In genomic region chr7:1502845-1503244, GRCh38 we compare ENCODE assay signal across 9 cellular contexts. TPM values are rescaled to one million over a fixed set of nuclear protein-coding genes. Genes with fewer than 3 reads are reported as not detected.
DNase-seq lines count a peak whose midpoint lies in the region; ATAC-seq, FAIRE-seq and TF ChIP-seq lines count a peak whose summit lies in the region.
"Had no signal": no experiment of that assay in that cellular context is flagged by ENCODE, and none has a peak within 500 bp of the region (broad histone marks: within the 10 kb centered on the region; RNA-seq: fewer than 3 reads in every experiment).

No MANE protein-coding gene starts in this region.

- H3K27me3 ChIP-seq in suprapubic skin = no peaks in the 10 kb centered on the region

- H3K9me3 ChIP-seq in kidney (ENCODE audit: control insufficient read depth in 1 of 2, low read length in 2 of 2) = no peaks in the 10 kb centered on the region
- H3K9me3 ChIP-seq in suprapubic skin = no peaks in the 10 kb centered on the region

- peaks cover 5 to 7% of the 10 kb centered on the region in 2 donors for H3K4me1 ChIP-seq in kidney (ENCODE audit: control insufficient read depth in 1 of 2, insufficient read depth in 1 of 2, low read depth in 1 of 2, low read length in 2 of 2)
- H3K4me1 ChIP-seq in suprapubic skin = peaks cover 31% of the 10 kb centered on the region

- H3K27me3 Mint-ChIP-seq in activated T-cell treated with anti-CD3 and anti-CD28 coated beads, Interleukin-2, amount 50 U/mL, for 72 hours (ENCODE audit: low read depth) = no peaks in the 10 kb centered on the region
- H3K27me3 Mint-ChIP-seq in activated naive CD8-positive, alpha-beta T cell = no peaks in the 10 kb centered on the region

- H3K36me3 ChIP-seq in kidney (ENCODE audit: control insufficient read depth in 1 of 2, insufficient read depth in 2 of 2, low read length in 2 of 2) (peaks cover 3 to 11% of the 10 kb centered on the region in 2 donors), suprapubic skin (peaks cover 41% of the 10 kb centered on the region)

- intact Hi-C loops in kidney (cut with DNase I) (no loop called here), head of caudate nucleus (cut with DNase I) (loop anchor here (10.0 kb wide), 1 partner anchor 62 kb away; no protein-coding TSS in a partner anchor)

- H3K9ac ChIP-seq in kidney (ENCODE audit: low read length in 2 of 2) = peak overlapping the region in 1 of 2 donors; percentile 73

- H3K4me3 Mint-ChIP-seq in activated T-cell treated with anti-CD3 and anti-CD28 coated beads, Interleukin-2, amount 50 U/mL, for 72 hours = peak overlapping the region; percentile 91 to 93
- H3K4me3 Mint-ChIP-seq in activated naive CD8-positive, alpha-beta T cell = peak overlapping the region; percentile 86

- no peak for ATAC-seq in activated T-cell treated with anti-CD3 and anti-CD28 coated beads, Interleukin-2, amount 50 U/mL, for 72 hours (replicated peaks in 1 of 2)

- no peak overlapping the region for H3K27ac ChIP-seq in kidney (ENCODE audit: low read depth in 2 of 2, low read length in 2 of 2)
- H3K27ac ChIP-seq in suprapubic skin = no peak overlapping the region

- H3K27ac Mint-ChIP-seq in activated T-cell treated with anti-CD3 and anti-CD28 coated beads, Interleukin-2, amount 50 U/mL, for 72 hours = peak overlapping the region; percentile 88
- H3K27ac Mint-ChIP-seq in activated naive CD8-positive, alpha-beta T cell = peak overlapping the region; percentile 83

- TF ChIP-seq EP300 in suprapubic skin (IDR thresholded peaks at IDR 0.05) = no peak

- TF ChIP-seq CTCF in kidney (IDR thresholded peaks at IDR 0.05; ENCODE audit: borderline replicate concordance, extremely low read depth, insufficient read depth) = no peak
- no peak for TF ChIP-seq CTCF in suprapubic skin (IDR thresholded peaks at IDR 0.05)

- peaks cover 4 to 11% of the 10 kb centered on the region in 2 donors for H3K36me3 Mint-ChIP-seq in activated T-cell treated with anti-CD3 and anti-CD28 coated beads, Interleukin-2, amount 50 U/mL, for 72 hours (ENCODE audit: insufficient read depth in 2 of 2)
- H3K36me3 Mint-ChIP-seq in activated naive CD8-positive, alpha-beta T cell = no peaks in the 10 kb centered on the region

- H3K4me1 Mint-ChIP-seq in activated T-cell treated with anti-CD3 and anti-CD28 coated beads, Interleukin-2, amount 50 U/mL, for 72 hours (ENCODE audit: low read depth) = peaks cover 53% of the 10 kb centered on the region
- H3K4me1 Mint-ChIP-seq in activated naive CD8-positive, alpha-beta T cell (ENCODE audit: low read depth) = peaks cover 34% of the 10 kb centered on the region

- DNase-seq in activated T-cell treated with anti-CD3 and anti-CD28 coated beads, Interleukin-2, amount 50 U/mL, for 72 hours = no peak
- DNase-seq in activated T-cell treated with anti-CD3 and anti-CD28 coated beads, Interleukin-2, amount 50 U/mL, for 48 hours = no peak
- DNase-seq in kidney (peak; percentile 75), suprapubic skin (ENCODE audit: low spot score in 2 of 2) (no peak), head of caudate nucleus (no peak), occipital lobe (lab: John Stamatoyannopoulos, UW) (no peak), RCC 7860 (ENCODE audit: low spot score) (no peak)
- DNase-seq: stimulated activated CD4-positive, alpha-beta T cell treated with anti-CD3 and anti-CD28 coated beads, Interleukin-15, amount 100 ng/mL, for 24 hours had no signal

- FAIRE-seq in kidney (lab: Jason Lieb, UNC) (no peak), RCC 7860 (lab: Jason Lieb, UNC) (no peak)

- H3K4me3 ChIP-seq in kidney (ENCODE audit: low read length in 2 of 2) = peak overlapping the region; percentile 80 to 90
- H3K4me3 ChIP-seq in suprapubic skin = peak overlapping the region; percentile 90

- WGBS in suprapubic skin = 83% methylated on average over 13 of the region's 20 CpGs

- H3K9me3 Mint-ChIP-seq in activated T-cell treated with anti-CD3 and anti-CD28 coated beads, Interleukin-2, amount 50 U/mL, for 72 hours = no peaks in the 10 kb centered on the region
- H3K9me3 Mint-ChIP-seq in activated naive CD8-positive, alpha-beta T cell (ENCODE audit: low read depth) = no peaks in the 10 kb centered on the region

- no peak for TF ChIP-seq POLR2A in suprapubic skin (IDR thresholded peaks at IDR 0.05)

RNA-seq across cellular contexts. Expression of gene INTS1, which starts 1.3 kb away (rescaled TPM):
- total RNA-seq in activated T-cell treated with anti-CD3 and anti-CD28 coated beads, Interleukin-2, amount 50 U/mL, for 72 hours = 10 to 100 TPM; 57.0 to 63.9 TPM
- total RNA-seq in kidney (91.3 TPM), suprapubic skin (10 to 100 TPM; 45.7 to 96.5 (median 75.8) TPM), occipital lobe (15.8 TPM)
- polyA plus RNA-seq in kidney (ENCODE audit: insufficient read depth, low read depth, low replicate concordance) = 62.8 TPM

RNA-seq across cellular contexts. Expression of gene MAFK, which starts 27.7 kb away (rescaled TPM):
- 10 to 100 TPM; 27.0 to 30.7 TPM for total RNA-seq in activated T-cell treated with anti-CD3 and anti-CD28 coated beads, Interleukin-2, amount 50 U/mL, for 72 hours
- total RNA-seq in kidney (37.0 TPM), suprapubic skin (10 to 100 TPM; 29.3 to 65.0 (median 36.2) TPM), occipital lobe (6.9 TPM)
- 12.9 TPM for polyA plus RNA-seq in kidney (ENCODE audit: insufficient read depth, low read depth, low replicate concordance)

RNA-seq across cellular contexts. Expression of gene MICALL2, which starts 43.6 kb away (rescaled TPM):
- 1 to 10 TPM; 3.5 to 3.7 TPM for total RNA-seq in activated T-cell treated with anti-CD3 and anti-CD28 coated beads, Interleukin-2, amount 50 U/mL, for 72 hours
- 53.4 TPM for total RNA-seq in kidney
- 16.6 TPM for polyA plus RNA-seq in kidney (ENCODE audit: insufficient read depth, low read depth, low replicate concordance)
- 10 to 100 TPM; 15.7 to 23.5 (median 16.9) TPM for total RNA-seq in suprapubic skin
- total RNA-seq in occipital lobe = 4.2 TPM

RNA-seq across cellular contexts. Expression of gene TMEM184A, which starts 53.2 kb away (rescaled TPM):
- total RNA-seq in activated T-cell treated with anti-CD3 and anti-CD28 coated beads, Interleukin-2, amount 50 U/mL, for 72 hours = under 1 TPM in 1 of 2 donors, not detected in 1; 0.10 TPM
- 11.0 TPM for total RNA-seq in kidney
- polyA plus RNA-seq in kidney (ENCODE audit: insufficient read depth, low read depth, low replicate concordance) = 6.8 TPM
- total RNA-seq in suprapubic skin = 100 to 1,000 TPM in 3 of 4 donors, 10 to 100 TPM in 1; 55.0 to 234 (median 112) TPM
- total RNA-seq in occipital lobe = not detected
